11 cellular contexts compared by ENCODE assay signal in genomic region chr21:45859041-45859761, GRCh38.
"Had no signal": no experiment of that assay in that cellular context is flagged by ENCODE, and none has a peak within 500 bp of the region (broad histone marks: within the 10 kb centered on the region; RNA-seq: fewer than 3 reads in every experiment).

No MANE protein-coding gene starts in this region.

- H3K36me3 ChIP-seq: left ventricle myocardium inferior, right atrium auricular region had no signal

- H3K27ac ChIP-seq: left ventricle myocardium inferior, right atrium auricular region had no signal

- DNase-seq: activated CD4-positive, alpha-beta T cell treated with anti-CD3 and anti-CD28 coated beads for 4 hours; activated CD8-positive, alpha-beta T cell treated with anti-CD3 and anti-CD28 coated beads for 36 hours; activated naive CD4-positive, alpha-beta T cell treated with anti-CD3 and anti-CD28 coated beads, Interleukin-2, amount 50 U/mL, for 16 hours; caudate nucleus; foreskin fibroblast; hypothalamus; left ventricle myocardium inferior; naive thymus-derived CD8-positive, alpha-beta T cell; small intestine; T-helper 2 cell had no signal

- H3K9me3 ChIP-seq: left ventricle myocardium inferior, right atrium auricular region had no signal

- H3K4me3 ChIP-seq: left ventricle myocardium inferior, right atrium auricular region had no signal

- H3K4me1 ChIP-seq: left ventricle myocardium inferior, right atrium auricular region had no signal

- H3K27me3 ChIP-seq: right atrium auricular region had no signal

- ATAC-seq: activated CD8-positive, alpha-beta T cell treated with anti-CD3 and anti-CD28 coated beads for 36 hours; naive thymus-derived CD8-positive, alpha-beta T cell had no signal
